Comparison of ENCODE assay signal across 1 cellular context in genomic region chr19:980133-980998, GRCh38.
TF ChIP-seq lines count a peak whose summit lies in the region.

No MANE protein-coding gene starts in this region.

TF ChIP-seq in HCT116, 20 proteins besides CTCF, POLR2A, EP300 and RAD21:
- no peak for TF ChIP-seq ATF3 (IDR thresholded peaks at IDR 0.05)
- no peak for TF ChIP-seq EZH2phosphoT487 (IDR thresholded peaks at IDR 0.05; ENCODE audit: borderline replicate concordance)
- no peak for TF ChIP-seq EGR1 (IDR thresholded peaks at IDR 0.05; ENCODE audit: low read depth)
- no peak for TF ChIP-seq REST (IDR thresholded peaks at IDR 0.05; ENCODE audit: low read depth)
- TF ChIP-seq ELF1 (IDR thresholded peaks at IDR 0.05; ENCODE audit: borderline replicate concordance, low read depth): no peak
- no peak for TF ChIP-seq EZH2 (IDR thresholded peaks at IDR 0.05)
- no peak for TF ChIP-seq CBX3 (IDR thresholded peaks at IDR 0.05; ENCODE audit: low read depth)
- TF ChIP-seq, protein P1, sequence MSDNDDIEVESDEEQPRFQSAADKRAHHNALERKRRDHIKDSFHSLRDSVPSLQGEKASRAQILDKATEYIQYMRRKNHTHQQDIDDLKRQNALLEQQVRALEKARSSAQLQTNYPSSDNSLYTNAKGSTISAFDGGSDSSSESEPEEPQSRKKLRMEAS (IDR thresholded peaks at IDR 0.05): no peak
- no peak for TF ChIP-seq ZNF274 (IDR thresholded peaks at IDR 0.05; ENCODE audit: low read depth, low read length)
- TF ChIP-seq TCF7L2 (IDR thresholded peaks at IDR 0.05; ENCODE audit: borderline replicate concordance, extremely low read depth, insufficient read depth, insufficient read length): no peak
- no peak for TF ChIP-seq ZFX (IDR thresholded peaks at IDR 0.05)
- no peak for TF ChIP-seq POLR2AphosphoS5 (IDR thresholded peaks at IDR 0.05; ENCODE audit: low read depth, low read length)
- TF ChIP-seq CEBPB (IDR thresholded peaks at IDR 0.05; ENCODE audit: low read depth): no peak
- no peak for TF ChIP-seq JUND (IDR thresholded peaks at IDR 0.05)
